Comparison of ENCODE assay signal across 8 cellular contexts in genomic region chr2:236536727-236537398, GRCh38. TPM values are rescaled to one million over a fixed set of nuclear protein-coding genes. Genes with fewer than 3 reads are reported as not detected.
A peak's percentile ranks its signal among the peaks of the same experiment; 100 is the strongest.
DNase-seq lines count a peak whose midpoint lies in the region; ATAC-seq and TF ChIP-seq lines count a peak whose summit lies in the region.

No MANE protein-coding gene starts in this region.

- no peak overlapping the region for H3K4me3 ChIP-seq in ovary

- intact Hi-C loops in ovary (cut with DNase I), result no loop called here

- in situ Hi-C loops in G401 (cut with HindIII; ENCODE audit: low sequenced_read_pairs), result no loop called here

- H3K27ac ChIP-seq in ovary, result no peak overlapping the region

- no peak for TF ChIP-seq CTCF in ovary (IDR thresholded peaks at IDR 0.05)

- TF ChIP-seq POLR2A in ovary (IDR thresholded peaks at IDR 0.05), result no peak

- H3K36me3 ChIP-seq in ovary, result no peaks in the 10 kb centered on the region

- peaks cover 4% of the 10 kb centered on the region for H3K4me1 ChIP-seq in ovary (ENCODE audit: insufficient read depth)

- ATAC-seq in GM19035 (IDR thresholded peaks at IDR 0.05; ENCODE audit: unreplicated experiment), result peak; percentile 66
- peak; percentile 63 for ATAC-seq in HG03159 (IDR thresholded peaks at IDR 0.05; ENCODE audit: unreplicated experiment)

- H3K27me3 ChIP-seq in ovary, result no peaks in the 10 kb centered on the region

- 75 to 82% (median 80%) methylated on average over 6 of the region's 6 CpGs for WGBS in ovary, 3 donors

- TF ChIP-seq EP300 in ovary (IDR thresholded peaks at IDR 0.05), result no peak

- no peaks in the 10 kb centered on the region for H3K9me3 ChIP-seq in ovary

- peak; percentile 55 for DNase-seq in activated T-cell treated with anti-CD3 and anti-CD28 coated beads, Interleukin-2, amount 50 U/mL, for 1 hour
- DNase-seq in stimulated activated CD4-positive, alpha-beta T cell treated with anti-CD3 and anti-CD28 coated beads, Interleukin-2, amount 100 ng/mL, for 48 hours, result peak; percentile 19 to 26
- DNase-seq in ovary (no peak), SK-N-DZ (ENCODE audit: low spot score) (no peak), HK-2 (ENCODE audit: unreplicated experiment) (no peak), G401 (ENCODE audit: low spot score) (no peak)

RNA-seq across cellular contexts. Expression of gene ACKR3, which starts 32.8 kb away (rescaled TPM):
- 10 to 100 TPM in 2 of 7 donors, 1 to 10 TPM in 5; 4.6 to 22.7 (median 7.4) TPM for total RNA-seq in ovary
- polyA plus RNA-seq in ovary, result 10 to 100 TPM; 16.1 to 22.2 TPM
- polyA plus RNA-seq in SK-N-DZ (2014; cell fraction: cytosol; rRNA removed), result 0.93 and 1.4 TPM in 2 replicates
- 1.5 and 1.9 TPM in 2 replicates for polyA plus RNA-seq in SK-N-DZ (2014; cell fraction: nucleus; rRNA removed)
- not detected in 2 replicates for total RNA-seq in G401 (2014; rRNA removed; shearing (Covaris generic))

Comparison
In these comparisons a context has a peak if more than half of its experiments do, and no peak if none do; other contexts are left out.
1. DNase-seq: peak in activated T-cell treated with anti-CD3 and anti-CD28 coated beads, Interleukin-2, amount 50 U/mL, for 1 hour (single experiment) and stimulated activated CD4-positive, alpha-beta T cell treated with anti-CD3 and anti-CD28 coated beads, Interleukin-2, amount 100 ng/mL, for 48 hours (2 of 2); none in ovary (0 of 5), SK-N-DZ (single experiment), HK-2 (single experiment) and G401 (single experiment).